In genomic region chr10:128070721-128071416, GRCh38 we compare ENCODE assay signal across 1 cellular context.
TF ChIP-seq lines count a peak whose summit lies in the region.

No MANE protein-coding gene starts in this region.

TF ChIP-seq in GM23338, 12 proteins besides CTCF, POLR2A, EP300 and RAD21 (continued from another document):
- TF ChIP-seq ZNF462 (CRISPR knock-in tag; IDR thresholded peaks at IDR 0.05): no peak
- TF ChIP-seq ETS1 (IDR thresholded peaks at IDR 0.05): no peak
- no peak for TF ChIP-seq STAT1 (IDR thresholded peaks at IDR 0.05; ENCODE audit: unreplicated experiment)
